ENCODE assay signal across 23 cellular contexts in the genomic region with DNA sequence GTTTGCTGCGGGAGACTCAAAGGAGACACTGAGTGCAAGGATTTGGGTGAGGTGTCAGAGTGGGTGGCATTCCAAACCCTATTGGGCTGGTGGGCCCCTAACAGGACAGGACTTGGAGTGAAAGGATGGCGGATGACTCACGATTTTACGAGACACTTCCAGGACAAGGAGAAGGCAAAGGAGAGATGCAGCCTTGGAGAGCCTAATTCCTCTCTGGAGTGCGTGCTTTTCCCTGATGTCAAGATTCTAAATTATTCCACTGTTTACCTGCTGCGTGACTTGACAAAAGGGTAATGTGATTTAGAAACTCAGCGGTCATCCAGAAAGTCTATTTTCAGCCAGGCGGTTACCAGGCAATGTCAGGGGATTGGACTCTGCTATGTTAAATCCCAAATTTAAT. TPM values are rescaled to one million over a fixed set of nuclear protein-coding genes. Genes with fewer than 3 reads are reported as not detected.
A peak's percentile ranks its signal among the peaks of the same experiment; 100 is the strongest.
DNase-seq lines count a peak whose midpoint lies in the region; ATAC-seq and TF ChIP-seq lines count a peak whose summit lies in the region.
"Had no signal": no experiment of that assay in that cellular context is flagged by ENCODE, and none has a peak within 500 bp of the region (broad histone marks: within the 10 kb centered on the region; RNA-seq: fewer than 3 reads in every experiment).

No MANE protein-coding gene starts in this region.

- intact Hi-C loops in breast epithelium (cut with DNase I; ENCODE audit: low total_unique reads), result no loop called here

- peaks cover 47% of the 10 kb centered on the region for H3K4me1 Mint-ChIP-seq in nephron progenitor cell

- no peak for ATAC-seq in HG02870 (IDR thresholded peaks at IDR 0.05; ENCODE audit: unreplicated experiment)
- ATAC-seq in GM19467 (IDR thresholded peaks at IDR 0.05; ENCODE audit: unreplicated experiment), result no peak
- ATAC-seq: activated T-helper 17 cell treated with anti-CD3 and anti-CD28 coated beads, Interleukin-2, amount 50 U/mL, for 72 hours; K562; left lobe of liver had no signal

- peaks cover 4 to 9% of the 10 kb centered on the region in 2 donors for H3K4me1 ChIP-seq in breast epithelium

- no peaks in the 10 kb centered on the region for H3K36me3 Mint-ChIP-seq in nephron progenitor cell (ENCODE audit: low read depth)

- H3K27me3 ChIP-seq in breast epithelium, result no peaks in the 10 kb centered on the region
- H3K27me3 ChIP-seq: right atrium auricular region, tibial nerve had no signal

- TF ChIP-seq CTCF in breast epithelium (IDR thresholded peaks at IDR 0.05) (no peak), nephron progenitor cell (IDR thresholded peaks at IDR 0.05) (no peak), GM10266 (IDR thresholded peaks at IDR 0.05; ENCODE audit: control insufficient read depth, insufficient read depth, low read depth, missing control alignments) (no peak)

- H3K27ac ChIP-seq in breast epithelium, result peak overlapping the region; percentile 26 to 90
- H3K27ac ChIP-seq: C4-2B, right atrium auricular region, tibial nerve had no signal

- DNase-seq in A172 (ENCODE audit: low spot score) (peak; percentile 64), HT-29 (ENCODE audit: low spot score) (peak; percentile 24), breast epithelium (ENCODE audit: low spot score in 2 of 2) (no peak), nephron progenitor cell (no peak), COR-L47 (lab: John Stamatoyannopoulos, UW) (no peak), GM10266 (ENCODE audit: extremely low spot score) (no peak)
- DNase-seq: 8988T; HCEC 1CT; NCI-H2029; nucleus accumbens; RPMI8226; stimulated activated naive CD4-positive, alpha-beta T cell treated with Interleukin-2 at 50 U/mL for 16 hours; SW 1271 had no signal

- peaks cover 10% of the 10 kb centered on the region for H3K27me3 Mint-ChIP-seq in nephron progenitor cell (ENCODE audit: low read depth, poor library complexity)
- H3K27me3 Mint-ChIP-seq: activated T-helper 17 cell treated with anti-CD3 and anti-CD28 coated beads, Interleukin-2, amount 50 U/mL, for 72 hours had no signal

- H3K4me3 ChIP-seq in breast epithelium, result no peak overlapping the region
- H3K4me3 ChIP-seq: K562, right atrium auricular region, tibial nerve had no signal

- H3K9me3 Mint-ChIP-seq in nephron progenitor cell, result no peaks in the 10 kb centered on the region
- H3K9me3 Mint-ChIP-seq: activated T-helper 17 cell treated with anti-CD3 and anti-CD28 coated beads, Interleukin-2, amount 50 U/mL, for 72 hours had no signal

- no peaks in the 10 kb centered on the region for H3K9me3 ChIP-seq in breast epithelium
- H3K9me3 ChIP-seq: right atrium auricular region, tibial nerve had no signal

- no peaks in the 10 kb centered on the region for H3K36me3 ChIP-seq in breast epithelium
- H3K36me3 ChIP-seq: right atrium auricular region, tibial nerve had no signal

- TF ChIP-seq POLR2A in breast epithelium (IDR thresholded peaks at IDR 0.05), result no peak

- peak overlapping the region; percentile 87 for H3K27ac Mint-ChIP-seq in nephron progenitor cell
- H3K27ac Mint-ChIP-seq: activated T-helper 17 cell treated with anti-CD3 and anti-CD28 coated beads, Interleukin-2, amount 50 U/mL, for 72 hours had no signal

- H3K4me3 Mint-ChIP-seq in nephron progenitor cell, result no peak overlapping the region
- H3K4me3 Mint-ChIP-seq: activated T-helper 17 cell treated with anti-CD3 and anti-CD28 coated beads, Interleukin-2, amount 50 U/mL, for 72 hours had no signal

RNA-seq across cellular contexts. Expression of gene CD180, which starts 41.6 kb away (rescaled TPM):
- 0.03 and 0.53 TPM in 2 replicates for total RNA-seq in A172 (2014; rRNA removed; shearing (Covaris generic))
- not detected in 2 replicates for total RNA-seq in HT-29 (2014; rRNA removed; shearing (Covaris generic))
- 1 to 10 TPM in 2 of 3 donors, under 1 TPM in 1; 0.98 to 4.6 (median 2.8) TPM for total RNA-seq in breast epithelium
- total RNA-seq: dermis microvascular lymphatic vessel endothelial cell, NCI-H460 had no signal

Comparison
In these comparisons a context has a peak if more than half of its experiments do, and no peak if none do; other contexts are left out.
1. DNase-seq: peak in A172 (single experiment) and HT-29 (single experiment); none in breast epithelium (0 of 2), nephron progenitor cell (single experiment), COR-L47 (single experiment) and GM10266 (single experiment).